In the genomic region with DNA sequence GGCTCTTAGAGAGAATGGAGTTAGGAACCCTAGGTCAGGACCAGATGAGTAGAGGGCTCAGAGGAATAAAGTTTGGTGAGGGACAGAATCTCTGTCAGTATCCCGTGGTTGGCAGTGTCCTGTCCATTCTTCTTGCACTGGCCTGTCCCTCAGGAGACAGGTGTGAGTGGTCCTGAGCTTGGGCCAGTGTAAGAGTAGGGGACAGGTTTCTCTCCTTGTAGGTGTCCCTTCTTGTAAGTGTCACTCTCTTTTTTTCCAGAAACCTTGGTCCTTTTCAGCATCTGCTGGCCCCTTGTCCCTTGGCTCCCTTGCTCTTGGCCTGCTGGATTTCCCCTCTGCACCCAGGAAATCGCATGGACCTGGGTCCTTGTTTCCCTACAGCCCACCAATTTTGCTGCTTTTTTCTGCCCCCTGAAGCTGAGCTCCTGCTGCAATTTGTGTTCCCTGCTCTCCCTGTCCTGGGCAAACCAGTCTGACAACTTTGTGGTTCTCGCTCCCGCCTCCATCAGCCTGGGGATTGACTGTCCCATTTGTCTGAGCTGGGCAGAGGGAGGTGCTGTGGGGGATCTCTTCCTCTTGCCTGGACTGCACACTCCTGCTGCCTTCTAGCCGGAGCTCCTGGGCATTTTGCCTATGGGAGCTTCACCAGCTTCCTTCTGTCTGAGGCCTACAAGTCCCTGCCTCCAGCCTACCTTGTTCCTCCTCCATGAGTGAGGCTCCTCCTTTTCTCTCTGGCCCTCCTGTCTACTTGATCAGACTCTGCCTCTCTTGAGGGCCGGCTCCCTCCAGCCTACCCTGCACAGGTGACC, we compare ENCODE assay signal across 8 cellular contexts. TPM values are rescaled to one million over a fixed set of nuclear protein-coding genes. Genes with fewer than 3 reads are reported as not detected.
DNase-seq lines count a peak whose midpoint lies in the region; ATAC-seq and TF ChIP-seq lines count a peak whose summit lies in the region.

No MANE protein-coding gene starts in this region.

- no peaks in the 10 kb centered on the region for H3K27me3 Mint-ChIP-seq in activated CD8-positive, alpha-beta T cell treated with anti-CD3 and anti-CD28 coated beads, Interleukin-2, amount 10 ng/mL, durations not matched to agents 7 days and 5 days (ENCODE audit: low read depth)

- ATAC-seq in activated CD8-positive, alpha-beta T cell treated with anti-CD3 and anti-CD28 coated beads, Interleukin-2, amount 10 ng/mL, durations not matched to agents 7 days and 5 days: no peak
- ATAC-seq in heart right ventricle (peak in 7 of 8 donors; percentile 3 to 32 (median 9)), GM18861 (IDR thresholded peaks at IDR 0.05; ENCODE audit: unreplicated experiment) (no peak), GM21381 (IDR thresholded peaks at IDR 0.05; ENCODE audit: unreplicated experiment) (no peak)

- H3K4me2 ChIP-seq in BLaER1 treated with 17β-estradiol and CSF1 and Interleukin-3, amounts not matched to agents 10 nM and 100 nM: peak overlapping the region; percentile 93 to 100 (median 99)

- peak overlapping the region; percentile 76 to 100 (median 99) for H3K9ac ChIP-seq in BLaER1 treated with 17β-estradiol and CSF1 and Interleukin-3, amounts not matched to agents 10 nM and 100 nM
- peak overlapping the region; percentile 5 for H3K9ac ChIP-seq in HUES6 (ENCODE audit: low read length)

- H3K4me3 ChIP-seq in BLaER1 treated with 17β-estradiol and CSF1 and Interleukin-3, amounts not matched to agents 10 nM and 100 nM: peak overlapping the region; percentile 17 to 100 (median 99); a peak in 19 of 20 replicates
- H3K4me3 ChIP-seq in HUES6 (ENCODE audit: low read depth, low read length) (peak overlapping the region; percentile 20), heart right ventricle (peak overlapping the region in 4 of 10 donors; percentile 2 to 97 (median 20))

- H3K4me3 Mint-ChIP-seq in activated CD8-positive, alpha-beta T cell treated with anti-CD3 and anti-CD28 coated beads, Interleukin-2, amount 10 ng/mL, durations not matched to agents 7 days and 5 days: peak overlapping the region; percentile 99

- CTCF ChIA-PET in activated CD8-positive, alpha-beta T cell treated with anti-CD3 and anti-CD28 coated beads, Interleukin-2, amount 10 ng/mL, durations not matched to agents 7 days and 5 days (lab: Charles Lee): interaction anchor here (1.0 to 35.6 kb wide), 8 partner anchors 10 to 46 kb away, joined by 3 to 1113 read pairs (median 20); no protein-coding TSS in a partner anchor

- peaks cover 0 to 80% (median 33%) of the 10 kb centered on the region in 11 experiments; a peak in 17 of 22 replicates for H3K36me3 ChIP-seq in BLaER1 treated with 17β-estradiol and CSF1 and Interleukin-3, amounts not matched to agents 10 nM and 100 nM
- no peaks in the 10 kb centered on the region for H3K36me3 ChIP-seq in HUES6 (ENCODE audit: control insufficient read depth, insufficient read depth, low read length)
- H3K36me3 ChIP-seq in heart right ventricle: peaks cover 0 to 8% (median 0%) of the 10 kb centered on the region in 9 donors

- H3K9me3 Mint-ChIP-seq in activated CD8-positive, alpha-beta T cell treated with anti-CD3 and anti-CD28 coated beads, Interleukin-2, amount 10 ng/mL, durations not matched to agents 7 days and 5 days (ENCODE audit: insufficient read depth): no peaks in the 10 kb centered on the region

- DNase-seq in activated CD8-positive, alpha-beta T cell treated with anti-CD3 and anti-CD28 coated beads, Interleukin-2, amount 10 ng/mL, durations not matched to agents 7 days and 5 days: no peak
- DNase-seq in heart right ventricle (no peak), posterior cingulate gyrus (peak in 9 of 10 donors; percentile 60 to 95 (median 71)), RPMI8226 (no peak)

- H3K4me1 Mint-ChIP-seq in activated CD8-positive, alpha-beta T cell treated with anti-CD3 and anti-CD28 coated beads, Interleukin-2, amount 10 ng/mL, durations not matched to agents 7 days and 5 days (ENCODE audit: low read depth): peaks cover 95% of the 10 kb centered on the region

- H3K9me3 ChIP-seq in BLaER1 treated with 17β-estradiol and CSF1 and Interleukin-3, amounts not matched to agents 10 nM and 100 nM (replicated peaks in 1 of 11): no peaks in the 10 kb centered on the region
- H3K9me3 ChIP-seq in HUES6 (ENCODE audit: control insufficient read depth, insufficient read depth, low read depth, low read length): no peaks in the 10 kb centered on the region
- no peaks in the 10 kb centered on the region for H3K9me3 ChIP-seq in heart right ventricle

- intact Hi-C loops in heart right ventricle (cut with DNase I): no loop called here
- intact Hi-C loops in posterior cingulate gyrus (cut with DNase I): no loop called here

- POLR2A ChIA-PET in activated CD8-positive, alpha-beta T cell treated with anti-CD3 and anti-CD28 coated beads, Interleukin-2, amount 10 ng/mL, durations not matched to agents 7 days and 5 days (lab: Charles Lee): interaction anchor here (0.6 to 8.2 kb wide), 8 partner anchors 9 to 1000 kb away, joined by 3 to 86 read pairs (median 3); no protein-coding TSS in a partner anchor

- peaks cover 83 to 100% (median 94%) of the 10 kb centered on the region in 10 experiments for H3K4me1 ChIP-seq in BLaER1 treated with 17β-estradiol and CSF1 and Interleukin-3, amounts not matched to agents 10 nM and 100 nM
- peaks cover 83% of the 10 kb centered on the region for H3K4me1 ChIP-seq in HUES6 (ENCODE audit: control insufficient read depth, insufficient read depth, low read length)
- peaks cover 37 to 100% (median 100%) of the 10 kb centered on the region in 9 donors for H3K4me1 ChIP-seq in heart right ventricle

- TF ChIP-seq CTCF in heart right ventricle (IDR thresholded peaks at IDR 0.05): no peak

- H4K20me1 ChIP-seq in BLaER1 treated with 17β-estradiol and CSF1 and Interleukin-3, amounts not matched to agents 10 nM and 100 nM: peaks cover 84 to 100% (median 99%) of the 10 kb centered on the region in 11 experiments

- H3K27ac ChIP-seq in BLaER1 treated with 17β-estradiol and CSF1 and Interleukin-3, amounts not matched to agents 10 nM and 100 nM: peak overlapping the region; percentile 70 to 99 (median 84)
- H3K27ac ChIP-seq in HUES6 (ENCODE audit: low read depth, low read length) (peak overlapping the region; percentile 29; the same call in 1 of the 2 replicates), heart right ventricle (peak overlapping the region in 9 of 10 donors; percentile 43 to 100 (median 84))

- WGBS in heart right ventricle, 2 donors: 49 to 60% methylated on average over 6 of the region's 6 CpGs

- no peaks in the 10 kb centered on the region for H3K27me3 ChIP-seq in BLaER1 treated with 17β-estradiol and CSF1 and Interleukin-3, amounts not matched to agents 10 nM and 100 nM
- H3K27me3 ChIP-seq in HUES6 (ENCODE audit: control insufficient read depth, insufficient read depth, low read length) (0 out of 2 replicates have a peak, but pooled peaks cover 2% of the 10 kb centered on the region), heart right ventricle (no peaks in the 10 kb centered on the region)

- H3K36me3 Mint-ChIP-seq in activated CD8-positive, alpha-beta T cell treated with anti-CD3 and anti-CD28 coated beads, Interleukin-2, amount 10 ng/mL, durations not matched to agents 7 days and 5 days (ENCODE audit: low read depth): peaks cover 75% of the 10 kb centered on the region

- peak overlapping the region; percentile 90 for H3K27ac Mint-ChIP-seq in activated CD8-positive, alpha-beta T cell treated with anti-CD3 and anti-CD28 coated beads, Interleukin-2, amount 10 ng/mL, durations not matched to agents 7 days and 5 days

RNA-seq across cellular contexts. Expression of a gene that starts 6.5 kb away (rescaled TPM):
- 100 to 1,000 TPM; 109 to 117 TPM for total RNA-seq in activated CD8-positive, alpha-beta T cell treated with anti-CD3 and anti-CD28 coated beads, Interleukin-2, amount 10 ng/mL, durations not matched to agents 7 days and 5 days
- 10 to 100 TPM; 21.7 to 57.2 (median 27.6) TPM for total RNA-seq in heart right ventricle
- polyA plus RNA-seq in heart right ventricle: 10 to 100 TPM; 16.9 to 35.0 TPM

RNA-seq across cellular contexts. Expression of a gene that starts 52.3 kb away (rescaled TPM):
- 10 to 100 TPM; 14.9 to 15.3 TPM for total RNA-seq in activated CD8-positive, alpha-beta T cell treated with anti-CD3 and anti-CD28 coated beads, Interleukin-2, amount 10 ng/mL, durations not matched to agents 7 days and 5 days
- 100 to 1,000 TPM in 3 of 10 donors, 10 to 100 TPM in 7; 57.3 to 135 (median 84.3) TPM for total RNA-seq in heart right ventricle
- 10 to 100 TPM; 46.0 to 54.6 TPM for polyA plus RNA-seq in heart right ventricle

Comparison
In these comparisons a context has a peak if more than half of its experiments do, and no peak if none do; other contexts are left out.
1. H3K27ac ChIP-seq: peak in every context shown above with its lines; median percentile 84 in BLaER1 treated with 17β-estradiol and CSF1 and Interleukin-3, amounts not matched to agents 10 nM and 100 nM; 84 in heart right ventricle; 29 in HUES6.
2. ATAC-seq: peak in heart right ventricle (7 of 8); none in activated CD8-positive, alpha-beta T cell treated with anti-CD3 and anti-CD28 coated beads, Interleukin-2, amount 10 ng/mL, durations not matched to agents 7 days and 5 days (single experiment), GM18861 (single experiment) and GM21381 (single experiment).
3. DNase-seq: peak in posterior cingulate gyrus (9 of 10); none in activated CD8-positive, alpha-beta T cell treated with anti-CD3 and anti-CD28 coated beads, Interleukin-2, amount 10 ng/mL, durations not matched to agents 7 days and 5 days (single experiment), heart right ventricle (0 of 2) and RPMI8226 (single experiment).